In genomic region chr1:226110249-226111108, GRCh38 we compare ENCODE assay signal across 8 cellular contexts. TPM values are rescaled to one million over a fixed set of nuclear protein-coding genes. Genes with fewer than 3 reads are reported as not detected.
DNase-seq lines count a peak whose midpoint lies in the region; ATAC-seq and TF ChIP-seq lines count a peak whose summit lies in the region.

No MANE protein-coding gene starts in this region.

- no peaks in the 10 kb centered on the region for H3K36me3 ChIP-seq in BLaER1 treated with 17β-estradiol and CSF1 and Interleukin-3, amounts not matched to agents 10 nM and 100 nM
- H3K36me3 ChIP-seq in OCI-LY1 (ENCODE audit: insufficient read depth, low read length) = no peaks in the 10 kb centered on the region
- H3K36me3 ChIP-seq in fibroblast of lung (ENCODE audit: control insufficient read depth, insufficient read depth, low read length) = no peaks in the 10 kb centered on the region
- no peaks in the 10 kb centered on the region for H3K36me3 ChIP-seq in stomach smooth muscle (ENCODE audit: control insufficient read depth in 2 of 2, insufficient read depth in 2 of 2, low read length in 2 of 2)

- H3K79me2 ChIP-seq in OCI-LY1 (ENCODE audit: insufficient read depth, low read length) = no peaks in the 10 kb centered on the region
- no peaks in the 10 kb centered on the region for H3K79me2 ChIP-seq in fibroblast of lung (ENCODE audit: control insufficient read depth, insufficient read depth, low read length)

- H3K4me3 ChIP-seq in BLaER1 treated with 17β-estradiol and CSF1 and Interleukin-3, amounts not matched to agents 10 nM and 100 nM = peak overlapping the region; percentile 61 to 82 (median 74)
- H3K4me3 ChIP-seq in OCI-LY1 (ENCODE audit: low read depth, low read length, poor library complexity, severe bottlenecking) (peak overlapping the region; percentile 65), fibroblast of lung (replicated peaks in 1 of 4; ENCODE audit: control extremely low read depth in 1 of 4, insufficient read depth in 1 of 4, low read depth in 3 of 4, low read length in 4 of 4) (peak overlapping the region; percentile 49 to 60 (median 58)), stomach smooth muscle (ENCODE audit: low read length in 2 of 2) (peak overlapping the region; percentile 60 to 80)

- peak overlapping the region; percentile 92 to 98 (median 96) for H3K27ac ChIP-seq in BLaER1 treated with 17β-estradiol and CSF1 and Interleukin-3, amounts not matched to agents 10 nM and 100 nM
- H3K27ac ChIP-seq in OCI-LY1 (ENCODE audit: low read depth, low read length, poor library complexity, severe bottlenecking) (no peak overlapping the region), fibroblast of lung (ENCODE audit: insufficient read depth, low read length) (peak overlapping the region; percentile 81), stomach smooth muscle (ENCODE audit: low read length) (peak overlapping the region; percentile 89)

- no peaks in the 10 kb centered on the region for H3K27me3 ChIP-seq in BLaER1 treated with 17β-estradiol and CSF1 and Interleukin-3, amounts not matched to agents 10 nM and 100 nM
- H3K27me3 ChIP-seq in OCI-LY1 (ENCODE audit: insufficient read depth, low read length) = no peaks in the 10 kb centered on the region; the same call in 1 of the 2 replicates
- no peaks in the 10 kb centered on the region for H3K27me3 ChIP-seq in fibroblast of lung (ENCODE audit: control insufficient read depth, insufficient read depth, low read length)
- no peaks in the 10 kb centered on the region for H3K27me3 ChIP-seq in stomach smooth muscle (ENCODE audit: control insufficient read depth in 1 of 2, insufficient read depth in 2 of 2, low read length in 2 of 2)

- DNase-seq in activated T-helper 1 cell treated with Interleukin-2 at 50 U/mL for 16 hours (ENCODE audit: low read depth) (peak; percentile 26), fibroblast of lung (ENCODE audit: low read depth in 2 of 2) (peak; percentile 60 to 64), natural killer cell (peak; percentile 76)

- no peaks in the 10 kb centered on the region for H3K9me3 Mint-ChIP-seq in natural killer cell

- intact Hi-C loops in natural killer cell (cut with micrococcal nuclease) = loop anchor here (1.0 kb wide), 1 partner anchor 11 kb away; no protein-coding TSS in a partner anchor

- no peak overlapping the region for H2AFZ ChIP-seq in OCI-LY1 (ENCODE audit: low read length)
- H2AFZ ChIP-seq in fibroblast of lung (ENCODE audit: low read length) = peak overlapping the region; percentile 23

- H3K4me1 Mint-ChIP-seq in natural killer cell = peaks cover 14 to 21% of the 10 kb centered on the region in 2 donors

- peak overlapping the region; percentile 88 to 95 (median 92) for H3K9ac ChIP-seq in BLaER1 treated with 17β-estradiol and CSF1 and Interleukin-3, amounts not matched to agents 10 nM and 100 nM
- H3K9ac ChIP-seq in OCI-LY1 (ENCODE audit: low read length) = peak overlapping the region; percentile 65
- peak overlapping the region; percentile 62 for H3K9ac ChIP-seq in fibroblast of lung (ENCODE audit: insufficient read depth, low read length)
- peak overlapping the region; percentile 71 to 75 for H3K9ac ChIP-seq in stomach smooth muscle (ENCODE audit: low read length in 2 of 2)

- no peaks in the 10 kb centered on the region for H3K36me3 Mint-ChIP-seq in natural killer cell

- TF ChIP-seq CTCF in OCI-LY1 (IDR thresholded peaks at IDR 0.05; ENCODE audit: low read length) (no peak), fibroblast of lung (conservative IDR thresholded peaks at IDR 0.05 in 1 of 2, IDR thresholded peaks at IDR 0.05 in 1 of 2; ENCODE audit: low read depth in 1 of 2, low read length in 2 of 2) (no peak), natural killer cell (IDR thresholded peaks at IDR 0.05) (no peak)

- ATAC-seq in GM18909 (IDR thresholded peaks at IDR 0.05; ENCODE audit: poor library complexity, unreplicated experiment) = peak; percentile 79
- ATAC-seq in HG03108 (IDR thresholded peaks at IDR 0.05; ENCODE audit: unreplicated experiment) = peak; percentile 76
- ATAC-seq in natural killer cell = peak; percentile 81 to 90 (median 85)

- peaks cover 33 to 57% (median 47%) of the 10 kb centered on the region in 10 experiments for H3K4me1 ChIP-seq in BLaER1 treated with 17β-estradiol and CSF1 and Interleukin-3, amounts not matched to agents 10 nM and 100 nM
- H3K4me1 ChIP-seq in OCI-LY1 (ENCODE audit: insufficient read depth, low read length, severe bottlenecking) (peaks cover 13% of the 10 kb centered on the region), fibroblast of lung (ENCODE audit: control insufficient read depth, extremely low read depth, insufficient read depth, low read length) (peaks cover 7% of the 10 kb centered on the region), stomach smooth muscle (ENCODE audit: control insufficient read depth, insufficient read depth, low read length) (peaks cover 33% of the 10 kb centered on the region)

- no peaks in the 10 kb centered on the region for H3K27me3 Mint-ChIP-seq in natural killer cell (ENCODE audit: low read depth in 2 of 2)

- H3K9me2 ChIP-seq in OCI-LY1 (ENCODE audit: low read depth, low read length) = no peaks in the 10 kb centered on the region

- H3K27ac Mint-ChIP-seq in natural killer cell = peak overlapping the region; percentile 96 to 98

- peak overlapping the region; percentile 98 for H3K4me3 Mint-ChIP-seq in natural killer cell

- no peaks in the 10 kb centered on the region for H3F3A ChIP-seq in OCI-LY1 (ENCODE audit: insufficient read depth, low read length)

- peaks cover 0 to 5% (median 0%) of the 10 kb centered on the region in 11 experiments; a peak in 1 of 22 replicates for H4K20me1 ChIP-seq in BLaER1 treated with 17β-estradiol and CSF1 and Interleukin-3, amounts not matched to agents 10 nM and 100 nM
- no peaks in the 10 kb centered on the region for H4K20me1 ChIP-seq in OCI-LY1 (ENCODE audit: insufficient read depth, low read length)
- H4K20me1 ChIP-seq in fibroblast of lung (ENCODE audit: control insufficient read depth, extremely low read depth, insufficient read depth, low read length) = no peaks in the 10 kb centered on the region

- no peaks in the 10 kb centered on the region for H3K9me3 ChIP-seq in BLaER1 treated with 17β-estradiol and CSF1 and Interleukin-3, amounts not matched to agents 10 nM and 100 nM (replicated peaks in 1 of 11)
- H3K9me3 ChIP-seq in OCI-LY1 (ENCODE audit: low read length) (no peaks in the 10 kb centered on the region), fibroblast of lung (ENCODE audit: control insufficient read depth, insufficient read depth, low read depth, low read length) (no peaks in the 10 kb centered on the region), stomach smooth muscle (ENCODE audit: control insufficient read depth in 2 of 2, low read length in 2 of 2) (no peaks in the 10 kb centered on the region)

- H3K4me2 ChIP-seq in BLaER1 treated with 17β-estradiol and CSF1 and Interleukin-3, amounts not matched to agents 10 nM and 100 nM = peak overlapping the region; percentile 80 to 95 (median 90)
- H3K4me2 ChIP-seq in OCI-LY1 (ENCODE audit: low read length) = peak overlapping the region; percentile 96
- peak overlapping the region; percentile 90 for H3K4me2 ChIP-seq in fibroblast of lung (ENCODE audit: extremely low read depth, insufficient read depth, low read length)

RNA-seq across cellular contexts. Expression of gene H3-3A, which starts 48.0 kb away (rescaled TPM):
- 86.2 and 105 TPM in 2 replicates for total RNA-seq in fibroblast of lung
- polyA plus RNA-seq in fibroblast of lung = 285 and 312 TPM in 2 replicates
- 315 and 365 TPM in 2 replicates for polyA plus RNA-seq in fibroblast of lung (2012)
- 0.37 and 8.7 TPM in 2 replicates for polyA minus RNA-seq in fibroblast of lung (ENCODE audit: low replicate concordance)
- 100 to 1,000 TPM; 490 to 616 (median 522) TPM for total RNA-seq in natural killer cell

Comparison
In these comparisons a context has a peak if more than half of its experiments do, and no peak if none do; other contexts are left out.
1. DNase-seq: peak in every context shown above with its lines; median percentile 76 in natural killer cell; 62 in fibroblast of lung; 26 in activated T-helper 1 cell treated with Interleukin-2 at 50 U/mL for 16 hours.